In the genomic region with DNA sequence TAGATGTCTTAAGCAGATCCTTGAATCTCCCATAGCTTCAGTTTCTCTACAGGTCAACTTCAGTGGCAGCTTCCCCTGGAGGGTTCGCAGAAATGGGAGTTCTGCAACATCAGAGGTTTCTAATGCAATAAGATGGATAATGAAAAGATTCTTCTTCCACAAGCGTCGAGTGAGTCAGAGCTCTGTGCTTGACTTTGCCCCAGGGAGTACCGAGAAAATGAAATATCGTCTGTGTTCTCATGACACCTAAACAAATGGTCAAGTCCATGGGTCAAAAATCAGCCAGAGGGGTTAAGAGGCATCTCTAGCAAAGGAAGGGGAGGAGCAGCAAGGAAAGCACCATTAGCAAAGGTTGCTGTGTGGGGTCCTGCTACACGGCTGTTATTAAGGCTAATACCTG, we compare ENCODE assay signal across 1 cellular context.
TF ChIP-seq lines count a peak whose summit lies in the region.

No MANE protein-coding gene starts in this region.

TF ChIP-seq in A549, 52 proteins besides CTCF, POLR2A, EP300 and RAD21 (continued from another document):
- TF ChIP-seq, protein P1, sequence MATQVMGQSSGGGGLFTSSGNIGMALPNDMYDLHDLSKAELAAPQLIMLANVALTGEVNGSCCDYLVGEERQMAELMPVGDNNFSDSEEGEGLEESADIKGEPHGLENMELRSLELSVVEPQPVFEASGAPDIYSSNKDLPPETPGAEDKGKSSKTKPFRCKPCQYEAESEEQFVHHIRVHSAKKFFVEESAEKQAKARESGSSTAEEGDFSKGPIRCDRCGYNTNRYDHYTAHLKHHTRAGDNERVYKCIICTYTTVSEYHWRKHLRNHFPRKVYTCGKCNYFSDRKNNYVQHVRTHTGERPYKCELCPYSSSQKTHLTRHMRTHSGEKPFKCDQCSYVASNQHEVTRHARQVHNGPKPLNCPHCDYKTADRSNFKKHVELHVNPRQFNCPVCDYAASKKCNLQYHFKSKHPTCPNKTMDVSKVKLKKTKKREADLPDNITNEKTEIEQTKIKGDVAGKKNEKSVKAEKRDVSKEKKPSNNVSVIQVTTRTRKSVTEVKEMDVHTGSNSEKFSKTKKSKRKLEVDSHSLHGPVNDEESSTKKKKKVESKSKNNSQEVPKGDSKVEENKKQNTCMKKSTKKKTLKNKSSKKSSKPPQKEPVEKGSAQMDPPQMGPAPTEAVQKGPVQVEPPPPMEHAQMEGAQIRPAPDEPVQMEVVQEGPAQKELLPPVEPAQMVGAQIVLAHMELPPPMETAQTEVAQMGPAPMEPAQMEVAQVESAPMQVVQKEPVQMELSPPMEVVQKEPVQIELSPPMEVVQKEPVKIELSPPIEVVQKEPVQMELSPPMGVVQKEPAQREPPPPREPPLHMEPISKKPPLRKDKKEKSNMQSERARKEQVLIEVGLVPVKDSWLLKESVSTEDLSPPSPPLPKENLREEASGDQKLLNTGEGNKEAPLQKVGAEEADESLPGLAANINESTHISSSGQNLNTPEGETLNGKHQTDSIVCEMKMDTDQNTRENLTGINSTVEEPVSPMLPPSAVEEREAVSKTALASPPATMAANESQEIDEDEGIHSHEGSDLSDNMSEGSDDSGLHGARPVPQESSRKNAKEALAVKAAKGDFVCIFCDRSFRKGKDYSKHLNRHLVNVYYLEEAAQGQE (IDR thresholded peaks at IDR 0.05), result no peak
- TF ChIP-seq RNF2 (IDR thresholded peaks at IDR 0.05; ENCODE audit: borderline replicate concordance, low read depth) (no peak), RARB (CRISPR knock-in tag; IDR thresholded peaks at IDR 0.05) (peak; percentile 81; the same call in 1 of the 2 replicates), RFX5 (IDR thresholded peaks at IDR 0.05) (no peak), ZSCAN20 (CRISPR knock-in tag; IDR thresholded peaks at IDR 0.05) (no peak), MYC (IDR thresholded peaks at IDR 0.05; ENCODE audit: borderline replicate concordance, low read length) (no peak), MAFK (IDR thresholded peaks at IDR 0.05; ENCODE audit: partially characterized antibody) (no peak), CEBPB (IDR thresholded peaks at IDR 0.05) (peak; percentile 95 to 96), KDM5A (IDR thresholded peaks at IDR 0.05) (no peak)
- TF ChIP-seq, protein P2, sequence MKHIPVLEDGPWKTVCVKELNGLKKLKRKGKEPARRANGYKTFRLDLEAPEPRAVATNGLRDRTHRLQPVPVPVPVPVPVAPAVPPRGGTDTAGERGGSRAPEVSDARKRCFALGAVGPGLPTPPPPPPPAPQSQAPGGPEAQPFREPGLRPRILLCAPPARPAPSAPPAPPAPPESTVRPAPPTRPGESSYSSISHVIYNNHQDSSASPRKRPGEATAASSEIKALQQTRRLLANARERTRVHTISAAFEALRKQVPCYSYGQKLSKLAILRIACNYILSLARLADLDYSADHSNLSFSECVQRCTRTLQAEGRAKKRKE (CRISPR knock-in tag; IDR thresholded peaks at IDR 0.05; ENCODE audit: low read depth), result peak; percentile 14; the same call in 1 of the 2 replicates
